In the genomic region with DNA sequence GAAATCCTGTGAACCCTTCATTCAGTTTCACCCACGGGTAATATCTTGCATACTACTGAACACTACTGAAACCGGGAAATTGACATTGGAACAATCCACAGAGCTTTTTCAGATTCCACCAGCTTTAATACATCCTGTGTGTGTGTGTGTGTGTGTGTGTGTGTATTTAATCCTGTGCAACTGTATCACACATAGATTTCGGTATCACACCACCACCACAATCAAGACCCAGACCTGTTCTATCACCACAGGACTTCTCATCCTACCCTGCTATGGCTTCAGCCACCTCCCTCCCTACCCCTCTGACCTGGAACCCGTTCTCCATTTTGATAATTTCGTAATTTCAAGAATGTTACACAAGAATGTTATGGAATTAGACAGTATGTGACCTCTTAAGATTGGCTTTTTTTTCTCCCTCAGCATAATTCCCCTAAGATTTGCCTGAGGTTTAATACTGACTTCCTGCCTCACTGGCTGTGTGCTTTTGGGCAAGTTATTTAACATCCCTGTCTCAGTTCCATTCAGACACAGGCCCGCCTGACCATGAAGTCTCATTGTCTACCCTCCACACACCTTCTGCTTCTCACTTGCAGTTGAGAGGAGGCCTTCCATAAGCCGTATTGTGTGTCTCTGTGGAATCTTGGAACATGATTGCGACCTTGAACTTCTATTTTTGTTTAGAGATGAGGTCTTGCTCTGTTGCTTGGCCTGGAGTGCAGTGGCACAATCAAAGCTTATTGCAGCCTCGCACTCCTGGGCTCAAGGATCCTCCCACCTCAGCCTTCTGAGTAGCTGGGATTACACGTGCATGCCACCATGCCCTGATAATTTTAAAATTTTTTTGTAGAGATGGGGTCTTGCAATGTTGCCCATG, we compare ENCODE assay signal across 18 cellular contexts. TPM values are rescaled to one million over a fixed set of nuclear protein-coding genes. Genes with fewer than 3 reads are reported as not detected.
DNase-seq lines count a peak whose midpoint lies in the region; ATAC-seq, FAIRE-seq and TF ChIP-seq lines count a peak whose summit lies in the region.
"Had no signal": no experiment of that assay in that cellular context is flagged by ENCODE, and none has a peak within 500 bp of the region (broad histone marks: within the 10 kb centered on the region; RNA-seq: fewer than 3 reads in every experiment).

No MANE protein-coding gene starts in this region.

- H3K27ac ChIP-seq in OCI-LY7 (ENCODE audit: low read depth, low read length, poor library complexity, severe bottlenecking) = peak overlapping the region; percentile 46
- peak overlapping the region; percentile 89 to 92 (median 90) for H3K27ac ChIP-seq in gastrocnemius medialis
- H3K27ac ChIP-seq: breast epithelium, C4-2B, skin epidermis, uterus, WERI-Rb-1 had no signal

- intact Hi-C loops in OCI-LY7 (cut with micrococcal nuclease; ENCODE audit: unreplicated experiment) (loop anchor here (5.0 kb wide), 1 partner anchor 78 kb away; no protein-coding TSS in a partner anchor), gastrocnemius medialis (cut with DNase I; ENCODE audit: low total_unique reads) (loop anchor here (2.0 kb wide), 3 partner anchors 21 to 203 kb away; no protein-coding TSS in a partner anchor)

- H3K79me2 ChIP-seq in OCI-LY7 (ENCODE audit: insufficient read depth, low read depth, low read length) = no peaks in the 10 kb centered on the region

- BruUV-seq in OCI-LY7 (replicated peaks; lab: Mats Ljungman, UMichigan) = no TSS peak

- no peak for TF ChIP-seq CTCF in OCI-LY7 (conservative IDR thresholded peaks at IDR 0.05; ENCODE audit: low read length)
- TF ChIP-seq CTCF in gastrocnemius medialis (IDR thresholded peaks at IDR 0.05 in 4 of 5, conservative IDR thresholded peaks at IDR 0.05 in 1 of 5) = no peak

- no peaks in the 10 kb centered on the region for H4K20me1 ChIP-seq in OCI-LY7 (ENCODE audit: insufficient read depth, low read length)

- DNase-seq in GM19239 (ENCODE audit: insufficient read length, low spot score) (no peak), OCI-LY7 (ENCODE audit: low spot score) (peak; percentile 60), fibroblast of peridontal ligament (ENCODE audit: extremely low read depth) (peak; percentile 72), gastrocnemius medialis (peak; percentile 35 to 74), NCI-H146 (lab: John Stamatoyannopoulos, UW) (no peak), NCI-H1105 treated with DMSO at 0.1 percent for 48 hours (lab: John Stamatoyannopoulos, UW) (no peak)
- DNase-seq: activated naive CD4-positive, alpha-beta T cell treated with Interleukin-2 at 50 U/mL for 16 hours; DMS79; effector CD8-positive, alpha-beta T cell; immature natural killer cell; RPMI8226; uterus; WERI-Rb-1 had no signal

- no peaks in the 10 kb centered on the region for H3K9me3 ChIP-seq in OCI-LY7 (ENCODE audit: low read length)
- no peaks in the 10 kb centered on the region for H3K9me3 ChIP-seq in gastrocnemius medialis
- H3K9me3 ChIP-seq: breast epithelium, uterus had no signal

- in situ Hi-C loops in gastrocnemius medialis (cut with MboI; ENCODE audit: low sequenced_read_pairs in 4 of 4) = no loop called here

- H2AFZ ChIP-seq in OCI-LY7 (ENCODE audit: low read length) = peak overlapping the region; percentile 92

- no peaks in the 10 kb centered on the region for H3K27me3 ChIP-seq in gastrocnemius medialis
- H3K27me3 ChIP-seq: breast epithelium, uterus had no signal

- no peaks in the 10 kb centered on the region for H3K9me2 ChIP-seq in OCI-LY7 (ENCODE audit: insufficient read depth, low read length)

- peak; percentile 74 for FAIRE-seq in GM19239 (lab: Jason Lieb, UNC)
- FAIRE-seq: frontal cortex had no signal

- H3K4me2 ChIP-seq in OCI-LY7 (ENCODE audit: low read length) = peak overlapping the region; percentile 96

- peak; percentile 77 to 88 for ATAC-seq in gastrocnemius medialis
- ATAC-seq in GM21360 (IDR thresholded peaks at IDR 0.05; ENCODE audit: unreplicated experiment) = no peak

- no peaks in the 10 kb centered on the region for H3K36me3 ChIP-seq in OCI-LY7 (ENCODE audit: insufficient read depth, low read length)
- H3K36me3 ChIP-seq in gastrocnemius medialis = no peaks in the 10 kb centered on the region
- H3K36me3 ChIP-seq: breast epithelium, uterus, WERI-Rb-1 had no signal

- H3K4me3 ChIP-seq in OCI-LY7 (ENCODE audit: low read depth, low read length, poor library complexity, severe bottlenecking) (peak overlapping the region; percentile 19), gastrocnemius medialis (no peak overlapping the region)
- H3K4me3 ChIP-seq: breast epithelium, skin epidermis, uterus had no signal

- H3K4me1 ChIP-seq in OCI-LY7 (ENCODE audit: insufficient read depth, low read length, poor library complexity, severe bottlenecking) = peaks cover 67% of the 10 kb centered on the region
- H3K4me1 ChIP-seq in gastrocnemius medialis = peaks cover 20 to 23% of the 10 kb centered on the region in 2 donors
- H3K4me1 ChIP-seq: breast epithelium, uterus had no signal

- POLR2A ChIA-PET in OCI-LY7 (lab: Charles Lee) = interaction anchor here (0.6 to 1.0 kb wide), 5 partner anchors 11 to 84 kb away, joined by 3 to 7 read pairs (median 4); no protein-coding TSS in a partner anchor

- no peak for TF ChIP-seq POLR2A in gastrocnemius medialis (IDR thresholded peaks at IDR 0.05)

- CTCF ChIA-PET in OCI-LY7 (lab: Charles Lee; ENCODE audit: unreplicated experiment) = no interaction called here

RNA-seq across cellular contexts. Expression of a gene that starts 14.4 kb away (rescaled TPM):
- 12.2 and 17.4 TPM in 2 replicates for total RNA-seq in OCI-LY7 (2014; rRNA removed; shearing (Covaris generic))
- total RNA-seq in OCI-LY7 (2022) = 32.3 and 41.6 TPM in 2 replicates
- 10 to 100 TPM; 10.3 to 39.2 (median 20.0) TPM for total RNA-seq in gastrocnemius medialis

Comparison
In these comparisons a context has a peak if more than half of its experiments do, and no peak if none do; other contexts are left out.
1. DNase-seq: peak in OCI-LY7 (single experiment), fibroblast of peridontal ligament (single experiment) and gastrocnemius medialis (2 of 2); none in GM19239 (single experiment), NCI-H146 (single experiment) and NCI-H1105 treated with DMSO at 0.1 percent for 48 hours (single experiment).